Comparison of ENCODE assay signal across 8 cellular contexts in the genomic region with DNA sequence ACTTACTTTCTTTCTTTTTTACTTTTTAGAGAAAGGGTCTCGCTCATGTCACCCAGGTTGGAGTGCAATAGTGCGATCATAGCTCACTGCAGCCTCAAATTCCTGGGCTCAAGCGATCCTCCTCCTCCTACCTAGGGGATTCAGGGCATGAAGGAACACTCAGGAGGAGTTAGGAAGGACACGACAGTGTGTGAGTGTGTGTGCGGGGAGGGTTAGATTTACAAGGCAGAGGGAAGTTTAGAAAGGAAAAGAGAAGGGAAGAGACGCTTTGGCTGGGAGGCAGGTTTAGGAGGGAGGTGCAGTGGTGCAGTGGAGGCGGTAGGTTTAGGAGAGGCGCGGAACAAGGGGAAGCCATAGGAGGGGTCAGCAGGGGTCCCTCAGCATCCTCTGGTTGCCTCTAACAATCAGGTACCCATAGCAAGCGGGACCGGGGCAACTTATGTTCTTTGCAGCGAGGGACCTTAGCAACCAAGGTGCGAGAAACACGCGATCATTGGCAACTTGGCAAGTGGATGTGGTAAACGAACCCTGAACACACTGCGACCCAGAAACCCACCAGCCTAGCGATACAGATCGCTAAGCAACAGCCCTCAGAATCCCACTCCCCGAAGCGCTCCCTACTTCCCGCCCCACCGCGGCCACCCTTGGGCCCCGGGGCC. TPM values are rescaled to one million over a fixed set of nuclear protein-coding genes. Genes with fewer than 3 reads are reported as not detected.
A peak's percentile ranks its signal among the peaks of the same experiment; 100 is the strongest.
DNase-seq lines count a peak whose midpoint lies in the region; ATAC-seq, FAIRE-seq and TF ChIP-seq lines count a peak whose summit lies in the region.

No MANE protein-coding gene starts in this region.

- peak overlapping the region; percentile 84 for H3K27ac Mint-ChIP-seq in activated T-helper 17 cell treated with anti-CD3 and anti-CD28 coated beads, Interleukin-2, amount 50 U/mL, for 72 hours

- intact Hi-C loops in right cardiac atrium (cut with DNase I): no loop called here

- WGBS in A549 (ENCODE audit: missing lambda C conversion rate): 47% methylated on average over 25 of the region's 25 CpGs
- WGBS in right cardiac atrium: 6% methylated on average over 25 of the region's 25 CpGs

- peaks cover 5% of the 10 kb centered on the region for H3K9me3 ChIP-seq in A549
- H3K9me3 ChIP-seq in HAP-1: no peaks in the 10 kb centered on the region
- no peaks in the 10 kb centered on the region for H3K9me3 ChIP-seq in right cardiac atrium (ENCODE audit: control insufficient read depth, low read length)

- H3K4me3 Mint-ChIP-seq in activated T-helper 17 cell treated with anti-CD3 and anti-CD28 coated beads, Interleukin-2, amount 50 U/mL, for 72 hours: peak overlapping the region; percentile 88

- in situ Hi-C loops in HAP-1 (cut with MboI; ENCODE audit: low sequenced_read_pairs): no loop called here

- H3K36me3 ChIP-seq in HAP-1 (replicated peaks): no peaks in the 10 kb centered on the region

- H3K4me1 ChIP-seq in A549 (peaks cover 13% of the 10 kb centered on the region; the same call in 2 of the 3 replicates), HAP-1 (peaks cover 28% of the 10 kb centered on the region), right cardiac atrium (ENCODE audit: control insufficient read depth, insufficient read depth, low read length) (peaks cover 3% of the 10 kb centered on the region)

- DNase-seq in A549 (ENCODE audit: low read depth in 1 of 2, low spot score in 1 of 2): peak in 1 of 2 experiments; percentile 54
- DNase-seq in HAP-1 (ENCODE audit: low spot score in 2 of 2): peak; percentile 23 to 38
- no peak for DNase-seq in right cardiac atrium
- no peak for DNase-seq in skeletal muscle cell (ENCODE audit: low read depth)
- DNase-seq in NCI-H526 treated with DMSO at 0.1 percent for 48 hours (lab: John Stamatoyannopoulos, UW): no peak
- DNase-seq in AG08396 (ENCODE audit: low spot score): no peak

- H3K4me3 ChIP-seq in A549 (peak overlapping the region; percentile 56), HAP-1 (peak overlapping the region; percentile 55), right cardiac atrium (ENCODE audit: low read length) (peak overlapping the region; percentile 70), skeletal muscle cell (ENCODE audit: low read depth, low read length) (peak overlapping the region; percentile 92)

- ATAC-seq in A549 (peak in 1 of 2 experiments; percentile 2; a peak in 1 of 6 replicates), right cardiac atrium (peak in 1 of 2 donors; percentile 4), GM21360 (IDR thresholded peaks at IDR 0.05; ENCODE audit: unreplicated experiment) (no peak)
- ATAC-seq in activated T-helper 17 cell treated with anti-CD3 and anti-CD28 coated beads, Interleukin-2, amount 50 U/mL, for 72 hours (replicated peaks): no peak

- H3K4me1 Mint-ChIP-seq in activated T-helper 17 cell treated with anti-CD3 and anti-CD28 coated beads, Interleukin-2, amount 50 U/mL, for 72 hours: peaks cover 15% of the 10 kb centered on the region

- H3K27me3 ChIP-seq in HAP-1 (ENCODE audit: low read depth) (no peaks in the 10 kb centered on the region), right cardiac atrium (ENCODE audit: control insufficient read depth, insufficient read depth) (no peaks in the 10 kb centered on the region)

- H3K9me3 Mint-ChIP-seq in activated T-helper 17 cell treated with anti-CD3 and anti-CD28 coated beads, Interleukin-2, amount 50 U/mL, for 72 hours: no peaks in the 10 kb centered on the region

- POLR2A ChIA-PET in A549 (lab: Yijun Ruan, JAX): no interaction called here

- no peak for FAIRE-seq in A549 (lab: Jason Lieb, UNC)

- TF ChIP-seq POLR2A in A549 (IDR thresholded peaks at IDR 0.05; ENCODE audit: low read length): no peak

- peaks cover 29% of the 10 kb centered on the region for H3K36me3 Mint-ChIP-seq in activated T-helper 17 cell treated with anti-CD3 and anti-CD28 coated beads, Interleukin-2, amount 50 U/mL, for 72 hours (ENCODE audit: low read depth)

- CTCF ChIA-PET in A549 (lab: Yijun Ruan, JAX): interaction anchor here (0.7 to 4.7 kb wide), 3 partner anchors 12 to 30 kb away, joined by 3 to 43 read pairs (median 4); no protein-coding TSS in a partner anchor

- TF ChIP-seq RAD21 in A549 (conservative IDR thresholded peaks at IDR 0.05 in 1 of 2, IDR thresholded peaks at IDR 0.05 in 1 of 2): no peak

- H3K27me3 Mint-ChIP-seq in activated T-helper 17 cell treated with anti-CD3 and anti-CD28 coated beads, Interleukin-2, amount 50 U/mL, for 72 hours: no peaks in the 10 kb centered on the region

- TF ChIP-seq CTCF in A549 (IDR thresholded peaks at IDR 0.05): no peak

- peak overlapping the region; percentile 76 for H3K4me2 ChIP-seq in A549

- no peak for TF ChIP-seq EP300 in A549 (IDR thresholded peaks at IDR 0.05)

- H3K27ac ChIP-seq in A549: peak overlapping the region; percentile 64 to 77
- H3K27ac ChIP-seq in right cardiac atrium (ENCODE audit: low read length): peak overlapping the region; percentile 48

TF ChIP-seq in A549, 52 proteins besides CTCF, POLR2A, EP300 and RAD21:
- TF ChIP-seq PHF8 (IDR thresholded peaks at IDR 0.05; ENCODE audit: borderline replicate concordance, low read depth) (peak; percentile 74), SREBF2 (IDR thresholded peaks at IDR 0.05) (no peak), HDAC2 (IDR thresholded peaks at IDR 0.05) (no peak), HOXB5 (CRISPR knock-in tag; IDR thresholded peaks at IDR 0.05) (peak; percentile 59; the same call in 1 of the 2 replicates), RFX5 (IDR thresholded peaks at IDR 0.05) (no peak), CEBPB (IDR thresholded peaks at IDR 0.05) (no peak), HOXA7 (CRISPR knock-in tag; IDR thresholded peaks at IDR 0.05) (0 out of 2 replicates have a peak, but pooled peaks have one; percentile 33), SMC3 (IDR thresholded peaks at IDR 0.05) (no peak), TP53 (CRISPR knock-in tag; IDR thresholded peaks at IDR 0.05) (peak; percentile 44; the same call in 1 of the 2 replicates)
- TF ChIP-seq, protein P1, sequence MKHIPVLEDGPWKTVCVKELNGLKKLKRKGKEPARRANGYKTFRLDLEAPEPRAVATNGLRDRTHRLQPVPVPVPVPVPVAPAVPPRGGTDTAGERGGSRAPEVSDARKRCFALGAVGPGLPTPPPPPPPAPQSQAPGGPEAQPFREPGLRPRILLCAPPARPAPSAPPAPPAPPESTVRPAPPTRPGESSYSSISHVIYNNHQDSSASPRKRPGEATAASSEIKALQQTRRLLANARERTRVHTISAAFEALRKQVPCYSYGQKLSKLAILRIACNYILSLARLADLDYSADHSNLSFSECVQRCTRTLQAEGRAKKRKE (CRISPR knock-in tag; IDR thresholded peaks at IDR 0.05; ENCODE audit: low read depth): no peak

RNA-seq across cellular contexts. Expression of gene SIRT2, which starts 0.5 kb away (rescaled TPM):
- 28.6 and 31.5 TPM in 2 replicates for polyA plus RNA-seq in A549 (2011; rRNA removed)
- 32.7 and 36.6 TPM in 2 replicates for polyA plus RNA-seq in A549 (2012; cell fraction: cytosol; rRNA removed)
- polyA plus RNA-seq in A549 (2012; cell fraction: nucleus; rRNA removed): 57.0 and 61.5 TPM in 2 replicates
- 28.3 to 30.4 TPM (median 30.4 TPM) in 3 replicates for polyA plus RNA-seq in A549 (2017; fragmentation: RNase III; extraction: RNeasy Plus Mini Kit Qiagen cat#74134 plus additional on column Dnase treatment)
- 23.2 and 27.7 TPM in 2 replicates for polyA minus RNA-seq in A549 (2011; rRNA and poly(A)+ RNA removed)
- total RNA-seq in activated T-helper 17 cell treated with anti-CD3 and anti-CD28 coated beads, Interleukin-2, amount 50 U/mL, for 72 hours: 10 to 100 TPM; 37.9 to 41.2 TPM
- 10 to 100 TPM; 57.6 to 75.9 (median 60.3) TPM for total RNA-seq in right cardiac atrium
- 96.5 TPM for polyA plus RNA-seq in right cardiac atrium

RNA-seq across cellular contexts. Expression of gene NFKBIB, which starts 0.9 kb away (rescaled TPM):
- polyA plus RNA-seq in A549 (2011; rRNA removed) (25.6 and 35.0 TPM in 2 replicates), A549 (2017; fragmentation: RNase III; extraction: RNeasy Plus Mini Kit Qiagen cat#74134 plus additional on column Dnase treatment) (56.4 to 61.7 TPM (median 59.5 TPM) in 3 replicates), right cardiac atrium (28.9 TPM)
- 106 and 131 TPM in 2 replicates for polyA plus RNA-seq in A549 (2012; cell fraction: cytosol; rRNA removed)
- 96.5 and 113 TPM in 2 replicates for polyA plus RNA-seq in A549 (2012; cell fraction: nucleus; rRNA removed)
- 10.3 and 10.9 TPM in 2 replicates for polyA minus RNA-seq in A549 (2011; rRNA and poly(A)+ RNA removed)
- 10 to 100 TPM; 41.2 to 68.7 TPM for total RNA-seq in activated T-helper 17 cell treated with anti-CD3 and anti-CD28 coated beads, Interleukin-2, amount 50 U/mL, for 72 hours
- 10 to 100 TPM; 16.0 to 20.6 (median 18.6) TPM for total RNA-seq in right cardiac atrium

RNA-seq across cellular contexts. Expression of gene CCER2, which starts 13.1 kb away (rescaled TPM):
- polyA plus RNA-seq in A549 (2011; rRNA removed): 0.40 and 0.68 TPM in 2 replicates
- polyA plus RNA-seq in A549 (2012; cell fraction: cytosol; rRNA removed): 0.56 and 0.83 TPM in 2 replicates
- 8.0 and 8.1 TPM in 2 replicates for polyA plus RNA-seq in A549 (2012; cell fraction: nucleus; rRNA removed)
- 1.1 to 1.9 TPM (median 1.5 TPM) in 3 replicates for polyA plus RNA-seq in A549 (2017; fragmentation: RNase III; extraction: RNeasy Plus Mini Kit Qiagen cat#74134 plus additional on column Dnase treatment)
- not detected in 2 replicates for polyA minus RNA-seq in A549 (2011; rRNA and poly(A)+ RNA removed)
- total RNA-seq in activated T-helper 17 cell treated with anti-CD3 and anti-CD28 coated beads, Interleukin-2, amount 50 U/mL, for 72 hours: under 1 TPM; 0.24 to 0.86 TPM
- total RNA-seq in right cardiac atrium: under 1 TPM in 2 of 4 donors, not detected in 2; 0.29 to 0.33 TPM
- 0.14 TPM for polyA plus RNA-seq in right cardiac atrium

RNA-seq across cellular contexts. Expression of gene RINL, which starts 20.8 kb away (rescaled TPM):
- 6.3 and 6.6 TPM in 2 replicates for polyA plus RNA-seq in A549 (2011; rRNA removed)
- 3.6 and 3.7 TPM in 2 replicates for polyA plus RNA-seq in A549 (2012; cell fraction: cytosol; rRNA removed)
- 2.1 and 2.8 TPM in 2 replicates for polyA plus RNA-seq in A549 (2012; cell fraction: nucleus; rRNA removed)
- 2.9 to 3.5 TPM (median 3.1 TPM) in 3 replicates for polyA plus RNA-seq in A549 (2017; fragmentation: RNase III; extraction: RNeasy Plus Mini Kit Qiagen cat#74134 plus additional on column Dnase treatment)
- 4.3 and 5.2 TPM in 2 replicates for polyA minus RNA-seq in A549 (2011; rRNA and poly(A)+ RNA removed)
- 100 to 1,000 TPM in 1 of 2 donors, 10 to 100 TPM in 1; 92.3 to 156 TPM for total RNA-seq in activated T-helper 17 cell treated with anti-CD3 and anti-CD28 coated beads, Interleukin-2, amount 50 U/mL, for 72 hours
- 1 to 10 TPM; 3.1 to 4.6 (median 3.5) TPM for total RNA-seq in right cardiac atrium
- polyA plus RNA-seq in right cardiac atrium: 7.2 TPM

RNA-seq across cellular contexts. Expression of gene SARS2, which starts 31.6 kb away (rescaled TPM):
- polyA plus RNA-seq in A549 (2011; rRNA removed) (46.1 and 46.7 TPM in 2 replicates), A549 (2017; fragmentation: RNase III; extraction: RNeasy Plus Mini Kit Qiagen cat#74134 plus additional on column Dnase treatment) (81.8 to 98.0 TPM (median 93.4 TPM) in 3 replicates), right cardiac atrium (18.5 TPM)
- 81.2 and 106 TPM in 2 replicates for polyA plus RNA-seq in A549 (2012; cell fraction: cytosol; rRNA removed)
- polyA plus RNA-seq in A549 (2012; cell fraction: nucleus; rRNA removed): 448 and 539 TPM in 2 replicates
- polyA minus RNA-seq in A549 (2011; rRNA and poly(A)+ RNA removed): 54.8 and 68.1 TPM in 2 replicates
- total RNA-seq in activated T-helper 17 cell treated with anti-CD3 and anti-CD28 coated beads, Interleukin-2, amount 50 U/mL, for 72 hours: 10 to 100 TPM; 27.5 to 49.3 TPM
- 10 to 100 TPM; 15.5 to 20.3 (median 16.4) TPM for total RNA-seq in right cardiac atrium

Comparison
In these comparisons a context has a peak if more than half of its experiments do, and no peak if none do; other contexts are left out.
1. DNase-seq: peak in HAP-1 (2 of 2); none in right cardiac atrium (0 of 3), skeletal muscle cell (single experiment), NCI-H526 treated with DMSO at 0.1 percent for 48 hours (single experiment) and AG08396 (single experiment).
2. Peak in every context shown above with its lines, with median percentiles within 50 percentile points of each other: H3K4me3 ChIP-seq.